Comparison of ENCODE assay signal across 12 cellular contexts in the genomic region with DNA sequence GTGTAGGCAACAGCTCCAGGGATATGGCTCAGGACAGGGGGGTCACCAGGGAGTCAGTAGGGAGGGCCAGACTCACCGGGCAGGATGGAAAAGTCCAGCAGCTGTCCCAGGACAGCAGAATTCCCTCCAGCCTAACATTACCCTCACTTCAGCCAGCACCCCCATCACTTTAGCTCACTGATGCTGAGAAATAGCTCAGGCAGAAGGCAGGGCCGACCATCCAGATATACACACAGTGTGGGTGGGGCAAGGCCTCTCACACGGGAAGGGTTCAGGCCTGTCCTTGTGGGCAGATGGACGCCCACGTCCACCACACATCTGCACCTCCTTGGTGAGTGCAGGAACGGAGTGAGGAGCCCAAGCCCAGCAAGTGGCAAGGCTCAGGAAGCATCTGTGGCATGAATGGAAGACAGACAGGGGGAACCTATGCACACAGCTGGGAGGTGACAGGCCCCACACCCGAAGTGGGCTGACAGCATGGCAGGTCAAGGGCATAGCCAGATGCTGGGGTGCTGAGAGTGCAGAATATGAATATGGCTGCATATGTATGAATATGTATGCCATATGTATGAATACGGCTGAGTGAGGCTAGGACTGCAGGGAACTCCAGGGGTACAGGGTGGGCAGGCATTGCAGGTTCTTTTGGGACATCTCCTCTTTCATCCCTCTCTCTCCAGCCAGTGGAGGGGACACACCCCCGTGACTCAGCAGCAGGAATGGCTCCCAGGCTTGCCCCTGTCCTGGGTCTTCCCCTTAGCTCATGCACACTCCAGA. TPM values are rescaled to one million over a fixed set of nuclear protein-coding genes. Genes with fewer than 3 reads are reported as not detected.
DNase-seq lines count a peak whose midpoint lies in the region; ATAC-seq, FAIRE-seq and TF ChIP-seq lines count a peak whose summit lies in the region.
"Had no signal": no experiment of that assay in that cellular context is flagged by ENCODE, and none has a peak within 500 bp of the region (broad histone marks: within the 10 kb centered on the region; RNA-seq: fewer than 3 reads in every experiment).

No MANE protein-coding gene starts in this region.

- 47 to 52% methylated on average over 9 of the region's 9 CpGs for WGBS in GM23248 (ENCODE audit: low coverage in 1 of 2, low lambda C conversion rate in 2 of 2, missing lambda C conversion rate in 2 of 2), 2 experiments
- 78% methylated on average over 9 of the region's 9 CpGs for WGBS in smooth muscle cell (ENCODE audit: low lambda C conversion rate)

- ATAC-seq in RWPE2 (ENCODE audit: low read depth) (peak; percentile 81), HG02852 (IDR thresholded peaks at IDR 0.05; ENCODE audit: unreplicated experiment) (no peak)
- ATAC-seq: activated T-cell treated with anti-CD3 and anti-CD28 coated beads, Interleukin-2, amount 50 U/mL, for 4 hours had no signal

- H3K4me1 ChIP-seq in GM23248 (ENCODE audit: insufficient read depth), result peaks cover 27% of the 10 kb centered on the region
- peaks cover 13% of the 10 kb centered on the region for H3K4me1 ChIP-seq in RWPE2 (ENCODE audit: insufficient read depth, poor library complexity, severe bottlenecking)
- peaks cover 96% of the 10 kb centered on the region for H3K4me1 ChIP-seq in left ventricle myocardium inferior
- no peaks in the 10 kb centered on the region for H3K4me1 ChIP-seq in smooth muscle cell (ENCODE audit: low read depth)

- no peaks in the 10 kb centered on the region for H3K9me2 ChIP-seq in GM23248 (ENCODE audit: insufficient read depth)

- H3K9ac ChIP-seq in GM23248, result no peak overlapping the region
- no peak overlapping the region for H3K9ac ChIP-seq in smooth muscle cell (ENCODE audit: low read depth)

- H3K79me2 ChIP-seq in GM23248 (ENCODE audit: insufficient read depth) (peaks cover 100% of the 10 kb centered on the region), smooth muscle cell (ENCODE audit: low read depth) (peaks cover 99% of the 10 kb centered on the region)

- DNase-seq in GM23248 (peak; percentile 74), RWPE2 (ENCODE audit: low spot score) (no peak), left ventricle myocardium inferior (no peak), smooth muscle cell (lab: John Stamatoyannopoulos, UW; ENCODE audit: unreplicated experiment) (no peak), RCC 7860 (ENCODE audit: low spot score) (no peak), HUDEP-2 (lab: John Stamatoyannopoulos, UW; ENCODE audit: unreplicated experiment in 76 of 76) (no peak)
- DNase-seq: activated T-cell treated with anti-CD3 and anti-CD28 coated beads, Interleukin-2, amount 50 U/mL, for 4 hours; cerebellar nuclear complex; GDM1; NCI-H1092 treated with DMSO at 0.1 percent for 48 hours; stimulated activated CD4-positive, alpha-beta T cell treated with anti-CD3 and anti-CD28 coated beads, Interleukin-12 subunit alpha, Interleukin-12 subunit beta, amount 100 ng/mL, for 4 hours had no signal

- H3K4me3 ChIP-seq in GM23248, result no peak overlapping the region
- no peak overlapping the region for H3K4me3 ChIP-seq in RWPE2 (ENCODE audit: severe bottlenecking)
- no peak overlapping the region for H3K4me3 ChIP-seq in left ventricle myocardium inferior
- H3K4me3 ChIP-seq in smooth muscle cell, result no peak overlapping the region

- H4K20me1 ChIP-seq in GM23248 (ENCODE audit: insufficient read depth) (no peaks in the 10 kb centered on the region), smooth muscle cell (ENCODE audit: low read depth) (peaks cover 97% of the 10 kb centered on the region)

- in situ Hi-C loops in GM23248 (cut with MboI), result no loop called here

- peak overlapping the region; percentile 9 for H3K4me2 ChIP-seq in GM23248 (ENCODE audit: unreplicated experiment)
- no peak overlapping the region for H3K4me2 ChIP-seq in smooth muscle cell

- intact Hi-C loops in left ventricle myocardium inferior (cut with micrococcal nuclease), result no loop called here

- H3F3A ChIP-seq in GM23248 (ENCODE audit: insufficient read depth), result peaks cover 18% of the 10 kb centered on the region; the same call in 1 of the 2 replicates
- no peaks in the 10 kb centered on the region for H3F3A ChIP-seq in smooth muscle cell (ENCODE audit: low read depth)

- no peak overlapping the region for H2AFZ ChIP-seq in GM23248
- no peak overlapping the region for H2AFZ ChIP-seq in smooth muscle cell (ENCODE audit: low read depth)

- H3K27ac ChIP-seq in GM23248, result no peak overlapping the region
- H3K27ac ChIP-seq in RWPE2 (ENCODE audit: poor library complexity, severe bottlenecking), result peak overlapping the region; percentile 0
- peak overlapping the region; percentile 67 for H3K27ac ChIP-seq in left ventricle myocardium inferior (replicated peaks)
- peak overlapping the region; percentile 11 for H3K27ac ChIP-seq in smooth muscle cell (ENCODE audit: low read depth)

- H3K9me3 ChIP-seq in GM23248 (ENCODE audit: low read depth), result no peaks in the 10 kb centered on the region
- no peaks in the 10 kb centered on the region for H3K9me3 ChIP-seq in RWPE2 (ENCODE audit: severe bottlenecking)
- no peaks in the 10 kb centered on the region for H3K9me3 ChIP-seq in left ventricle myocardium inferior (replicated peaks)
- H3K9me3 ChIP-seq in smooth muscle cell (replicated peaks; ENCODE audit: low read depth), result no peaks in the 10 kb centered on the region

- no peaks in the 10 kb centered on the region for H3K36me3 ChIP-seq in GM23248 (ENCODE audit: low read depth)
- H3K36me3 ChIP-seq in RWPE2 (ENCODE audit: low read depth), result no peaks in the 10 kb centered on the region
- H3K36me3 ChIP-seq in left ventricle myocardium inferior, result no peaks in the 10 kb centered on the region
- H3K36me3 ChIP-seq in smooth muscle cell (ENCODE audit: low read depth), result no peaks in the 10 kb centered on the region

- TF ChIP-seq CTCF in RWPE2 (IDR thresholded peaks at IDR 0.05; ENCODE audit: poor library complexity, severe bottlenecking) (no peak), left ventricle myocardium inferior (IDR thresholded peaks at IDR 0.05; ENCODE audit: borderline replicate concordance) (no peak), smooth muscle cell (IDR thresholded peaks at IDR 0.05; ENCODE audit: borderline replicate concordance, insufficient read depth, poor library complexity, severe bottlenecking) (no peak)

- H3K27me3 ChIP-seq in GM23248 (replicated peaks; ENCODE audit: insufficient read depth) (no peaks in the 10 kb centered on the region), RWPE2 (ENCODE audit: insufficient read depth, poor library complexity, severe bottlenecking) (no peaks in the 10 kb centered on the region), left ventricle myocardium inferior (ENCODE audit: low read depth) (no peaks in the 10 kb centered on the region), smooth muscle cell (ENCODE audit: low read depth) (no peaks in the 10 kb centered on the region)

- FAIRE-seq in RCC 7860 (lab: Jason Lieb, UNC), result no peak

RNA-seq across cellular contexts. Expression of a gene that starts 17.0 kb away (rescaled TPM):
- 45.0 and 53.5 TPM in 2 replicates for total RNA-seq in GM23248 (2014; rRNA removed; shearing (Covaris generic))
- 25.6 and 27.5 TPM in 2 replicates for polyA plus RNA-seq in GM23248 (2016; fragmentation: Nextera tagmentation; extraction: Ambion mirVana)
- total RNA-seq in left ventricle myocardium inferior, result 37.3 TPM
- total RNA-seq in smooth muscle cell, result 29.1 and 32.2 TPM in 2 replicates
- polyA plus RNA-seq in smooth muscle cell, result 27.5 and 28.1 TPM in 2 replicates
